ENCODE assay signal across 19 cellular contexts in the genomic region with DNA sequence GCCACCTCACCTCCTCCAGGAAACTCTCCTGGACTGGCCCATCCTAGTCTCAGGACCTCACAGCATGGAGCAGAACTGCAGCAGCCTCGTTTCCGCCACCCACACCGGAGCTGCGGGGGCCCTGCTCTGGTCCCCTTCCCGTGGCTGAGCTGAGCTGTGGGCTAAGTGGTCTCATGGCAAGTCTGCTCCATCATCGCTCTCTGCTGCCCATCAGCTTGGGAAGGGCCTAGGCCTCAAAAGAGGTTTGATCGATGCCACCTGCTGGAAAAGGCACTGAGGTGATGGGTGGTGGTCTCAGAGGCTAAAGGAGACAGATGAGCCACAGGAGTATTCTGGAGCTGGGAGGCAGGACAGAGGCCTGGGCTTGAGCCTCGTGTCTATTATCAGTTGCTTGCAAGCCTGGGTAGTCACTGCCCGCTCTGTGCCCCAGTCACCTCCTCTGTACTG. TPM values are rescaled to one million over a fixed set of nuclear protein-coding genes. Genes with fewer than 3 reads are reported as not detected.
DNase-seq lines count a peak whose midpoint lies in the region; FAIRE-seq and TF ChIP-seq lines count a peak whose summit lies in the region.
"Had no signal": no experiment of that assay in that cellular context is flagged by ENCODE, and none has a peak within 500 bp of the region (broad histone marks: within the 10 kb centered on the region; RNA-seq: fewer than 3 reads in every experiment).

No MANE protein-coding gene starts in this region.

- H3K9me3 ChIP-seq in neutrophil = no peaks in the 10 kb centered on the region
- H3K9me3 ChIP-seq: heart right ventricle, thyroid gland had no signal

- H3K36me3 ChIP-seq in neutrophil = no peaks in the 10 kb centered on the region
- H3K36me3 ChIP-seq: thyroid gland had no signal

- DNase-seq in DMS 273 (lab: John Stamatoyannopoulos, UW; ENCODE audit: unreplicated experiment) (peak; percentile 10), DMS 273 treated with DMSO at 0.1 percent for 48 hours (lab: John Stamatoyannopoulos, UW) (no peak), HL-60 (ENCODE audit: low read depth in 1 of 2, low spot score in 1 of 2) (no peak), cerebellar cortex (ENCODE audit: low spot score) (peak; percentile 9), cerebellum (ENCODE audit: low spot score) (no peak), HTR-8/SVneo (ENCODE audit: insufficient read length, low spot score) (no peak), type B pancreatic cell (ENCODE audit: extremely low spot score, unreplicated experiment) (no peak)
- DNase-seq: activated CD4-positive, alpha-beta T cell treated with anti-CD3 and anti-CD28 coated beads for 1 hour; C1 segment of cervical spinal cord; heart right ventricle; SIG-M5; stimulated activated CD4-positive, alpha-beta T cell treated with anti-CD3 and anti-CD28 coated beads, Interleukin-4, amount 100 ng/mL, for 24 hours; stimulated activated CD8-positive, alpha-beta memory T cell treated with anti-CD3 and anti-CD28 coated beads, Interleukin-4, amount 100 ng/mL, for 48 hours; thyroid gland had no signal

- H3K4me1 Mint-ChIP-seq in type B pancreatic cell (ENCODE audit: unreplicated experiment) = peaks cover 4% of the 10 kb centered on the region
- H3K4me1 Mint-ChIP-seq: mesothelial cell of epicardium had no signal

- H3K27ac Mint-ChIP-seq in type B pancreatic cell = no peak overlapping the region
- H3K27ac Mint-ChIP-seq: mesothelial cell of epicardium had no signal

- no peak for FAIRE-seq in HTR-8/SVneo (lab: Jason Lieb, UNC)
- FAIRE-seq: keratinocyte had no signal

- H3K4me3 ChIP-seq in HL-60 (replicated peaks; ENCODE audit: insufficient read depth, low read length) (no peak overlapping the region), neutrophil (ENCODE audit: low read depth in 1 of 2, low read length in 1 of 2) (no peak overlapping the region)
- H3K4me3 ChIP-seq: heart right ventricle, thyroid gland had no signal

- H3K36me3 Mint-ChIP-seq in type B pancreatic cell = no peaks in the 10 kb centered on the region
- H3K36me3 Mint-ChIP-seq: mesothelial cell of epicardium had no signal

- H3K4me1 ChIP-seq in neutrophil (ENCODE audit: control insufficient read depth in 1 of 2, insufficient read depth in 1 of 2, low read depth in 1 of 2, low read length in 1 of 2) = peaks cover 59 to 62% of the 10 kb centered on the region in 2 experiments

- no peaks in the 10 kb centered on the region for H3K27me3 Mint-ChIP-seq in type B pancreatic cell

- peak overlapping the region; percentile 79 for H3K27ac ChIP-seq in HL-60 (replicated peaks)
- peak overlapping the region; percentile 94 for H3K27ac ChIP-seq in neutrophil
- H3K27ac ChIP-seq: 22Rv1, KMS-11, thyroid gland had no signal

- no peaks in the 10 kb centered on the region for H3K27me3 ChIP-seq in HL-60 (ENCODE audit: insufficient read depth, poor library complexity, severe bottlenecking)
- H3K27me3 ChIP-seq in neutrophil = no peaks in the 10 kb centered on the region
- H3K27me3 ChIP-seq: heart right ventricle, thyroid gland had no signal

- H3K4me3 Mint-ChIP-seq in type B pancreatic cell = no peak overlapping the region
- H3K4me3 Mint-ChIP-seq: mesothelial cell of epicardium had no signal

- H3K9me3 Mint-ChIP-seq in type B pancreatic cell = no peaks in the 10 kb centered on the region
- H3K9me3 Mint-ChIP-seq: mesothelial cell of epicardium had no signal

- no peak for TF ChIP-seq CTCF in HL-60 (IDR thresholded peaks at IDR 0.05; ENCODE audit: insufficient read depth, low read length)
- TF ChIP-seq CTCF in neutrophil (IDR thresholded peaks at IDR 0.05) = no peak
- TF ChIP-seq CTCF in type B pancreatic cell (conservative IDR thresholded peaks at IDR 0.05) = no peak

RNA-seq across cellular contexts. Expression of a gene that starts 1.8 kb away (rescaled TPM):
- total RNA-seq in cerebellum (12.1 TPM), type B pancreatic cell (ENCODE audit: low replicate concordance) (21.0 and 28.8 TPM in 2 replicates)

RNA-seq across cellular contexts. Expression of a gene that starts 46.8 kb away (rescaled TPM):
- total RNA-seq in cerebellum (49.2 TPM), type B pancreatic cell (ENCODE audit: low replicate concordance) (54.9 and 58.2 TPM in 2 replicates)

Comparison
In these comparisons a context has a peak if more than half of its experiments do, and no peak if none do; other contexts are left out.
1. DNase-seq: peak in DMS 273 (single experiment) and cerebellar cortex (single experiment); none in DMS 273 treated with DMSO at 0.1 percent for 48 hours (single experiment), HL-60 (0 of 2), cerebellum (single experiment), HTR-8/SVneo (single experiment) and type B pancreatic cell (single experiment).